ENCODE assay signal across 23 cellular contexts in the genomic region with DNA sequence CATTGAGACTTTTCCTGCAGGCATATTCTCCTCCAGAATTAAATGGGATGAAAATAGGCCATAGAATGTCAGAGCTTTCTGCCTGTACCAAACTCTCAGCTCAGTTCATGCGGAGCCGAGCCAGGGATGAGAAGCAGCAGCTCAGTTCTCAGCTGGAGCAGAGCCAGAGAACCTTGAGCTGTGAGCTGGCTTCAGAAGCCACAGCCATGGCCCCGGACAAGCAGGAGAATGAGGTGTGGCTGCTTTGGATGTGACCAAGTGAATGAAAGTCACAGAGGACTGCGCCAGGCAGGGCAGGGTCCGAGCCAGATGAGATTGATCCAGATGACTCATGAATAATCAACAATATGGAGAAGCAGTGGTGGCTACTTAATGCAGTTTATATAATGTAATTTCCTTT.
DNase-seq lines count a peak whose midpoint lies in the region; ATAC-seq, FAIRE-seq and TF ChIP-seq lines count a peak whose summit lies in the region.
"Had no signal": no experiment of that assay in that cellular context is flagged by ENCODE, and none has a peak within 500 bp of the region (broad histone marks: within the 10 kb centered on the region; RNA-seq: fewer than 3 reads in every experiment).

No MANE protein-coding gene starts in this region.

- H3K9me3 ChIP-seq in heart right ventricle (peaks cover 0 to 12% (median 0%) of the 10 kb centered on the region in 11 donors), adipocyte (ENCODE audit: control insufficient read depth, low read length) (no peaks in the 10 kb centered on the region)
- H3K9me3 ChIP-seq: A549, BLaER1, prostate gland had no signal

- intact Hi-C loops in heart right ventricle (cut with DNase I) (no loop called here), Right ventricle myocardium inferior (cut with DNase I) (no loop called here)

- 65 to 66% methylated on average over 5 of the region's 5 CpGs for whole genome bisulfite sequencing in heart right ventricle, 2 donors

- no peak for TF ChIP-seq CTCF in heart right ventricle (IDR thresholded peaks at IDR 0.05)
- no peak for TF ChIP-seq CTCF in fibroblast of the aortic adventitia (IDR thresholded peaks at IDR 0.05; ENCODE audit: insufficient read depth, low read length)

- H3K4me1 ChIP-seq in heart right ventricle (no peaks in the 10 kb centered on the region), adipocyte (ENCODE audit: control insufficient read depth, insufficient read depth, low read length) (peaks cover 4% of the 10 kb centered on the region)
- H3K4me1 ChIP-seq: A549, BLaER1, foreskin keratinocyte, neural progenitor cell, prostate gland had no signal

- no peak overlapping the region for H3K9ac ChIP-seq in adipocyte (ENCODE audit: low read length)
- H3K9ac ChIP-seq: BLaER1, neural progenitor cell had no signal

- no peaks in the 10 kb centered on the region for H3K27me3 ChIP-seq in heart right ventricle
- H3K27me3 ChIP-seq in adipocyte (replicated peaks; ENCODE audit: control insufficient read depth, insufficient read depth, low read length), result no peaks in the 10 kb centered on the region
- H3K27me3 ChIP-seq: BLaER1, foreskin keratinocyte, neural progenitor cell had no signal

- H3K4me3 ChIP-seq in heart right ventricle, result no peak overlapping the region
- H3K4me3 ChIP-seq in adipocyte (ENCODE audit: low read length), result no peak overlapping the region
- no peak overlapping the region for H3K4me3 ChIP-seq in fibroblast of the aortic adventitia (ENCODE audit: low read depth, low read length)
- H3K4me3 ChIP-seq: A549, BLaER1, neural progenitor cell, prostate gland, skin epidermis had no signal

- H3K36me3 ChIP-seq in heart right ventricle (no peaks in the 10 kb centered on the region), adipocyte (ENCODE audit: control insufficient read depth, insufficient read depth, low read length, severe bottlenecking) (no peaks in the 10 kb centered on the region)
- H3K36me3 ChIP-seq: BLaER1, neural progenitor cell, prostate gland had no signal

- ATAC-seq in heart right ventricle (no peak), Right ventricle myocardium inferior (no peak), GM19397 (IDR thresholded peaks at IDR 0.05; ENCODE audit: unreplicated experiment) (no peak), HG03565 (IDR thresholded peaks at IDR 0.05; ENCODE audit: unreplicated experiment) (no peak)
- ATAC-seq: A549, foreskin keratinocyte had no signal

- no peak for FAIRE-seq in urothelium cell line (lab: Jason Lieb, UNC)
- FAIRE-seq: A549, endothelial cell of umbilical vein, G401.6, H1 had no signal

- peak; percentile 7 to 10 for DNase-seq in heart right ventricle
- DNase-seq in Right ventricle myocardium inferior (ENCODE audit: missing footprints), result no peak
- peak; percentile 22 for DNase-seq in adipocyte (ENCODE audit: low read depth)
- DNase-seq in fibroblast of the aortic adventitia (ENCODE audit: low read depth), result peak; percentile 13
- peak; percentile 1 for DNase-seq in urothelium cell line (ENCODE audit: low spot score)
- no peak for DNase-seq in NCI-H2227 treated with DMSO at 0.1 percent for 48 hours (lab: John Stamatoyannopoulos, UW)
- DNase-seq: activated B cell treated with CpG ODN at 0.5 μM for 24 hours; activated naive CD4-positive, alpha-beta T cell treated with anti-CD3 and anti-CD28 coated beads, Interleukin-2, amount 50 U/mL, for 16 hours; DMS53; foreskin keratinocyte; NCI-H69; RPMI8226; stimulated activated CD4-positive, alpha-beta T cell treated with anti-CD3 and anti-CD28 coated beads, Interleukin-1b, Interleukin-23, amount 100 ng/mL, for 48 hours had no signal

- no peak overlapping the region for H3K27ac ChIP-seq in heart right ventricle
- H3K27ac ChIP-seq: A549, BLaER1, foreskin keratinocyte, neural progenitor cell, prostate gland, skin epidermis had no signal

Comparison
In these comparisons a context has a peak if more than half of its experiments do, and no peak if none do; other contexts are left out.
1. DNase-seq: peak in heart right ventricle (2 of 2), adipocyte (single experiment), fibroblast of the aortic adventitia (single experiment) and urothelium cell line (single experiment); none in Right ventricle myocardium inferior (single experiment) and NCI-H2227 treated with DMSO at 0.1 percent for 48 hours (single experiment).